ENCODE assay signal across 16 cellular contexts in the genomic region with DNA sequence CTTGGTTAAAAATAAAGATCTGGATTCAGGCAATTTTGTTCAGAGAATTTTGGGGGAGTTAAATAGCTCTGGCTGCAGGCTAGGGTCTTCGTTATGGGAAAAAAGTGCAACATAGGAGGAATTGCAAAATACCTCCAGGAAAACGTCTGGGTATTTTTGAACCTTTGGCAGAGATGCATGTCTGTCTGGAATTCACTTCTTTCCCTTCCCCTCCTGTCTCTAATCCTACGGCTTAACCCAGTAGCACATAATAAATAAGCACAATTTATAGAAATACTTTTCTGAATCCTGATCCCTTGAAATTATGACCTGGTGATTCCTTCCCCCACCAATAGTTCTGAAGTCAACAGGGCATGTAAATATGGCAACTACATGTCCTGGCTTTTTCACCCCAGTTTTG. TPM values are rescaled to one million over a fixed set of nuclear protein-coding genes. Genes with fewer than 3 reads are reported as not detected.
A peak's percentile ranks its signal among the peaks of the same experiment; 100 is the strongest.
DNase-seq lines count a peak whose midpoint lies in the region; ATAC-seq and TF ChIP-seq lines count a peak whose summit lies in the region.
"Had no signal": no experiment of that assay in that cellular context is flagged by ENCODE, and none has a peak within 500 bp of the region (broad histone marks: within the 10 kb centered on the region; RNA-seq: fewer than 3 reads in every experiment).

No MANE protein-coding gene starts in this region.

- H4K20me1 ChIP-seq in BLaER1 treated with 17β-estradiol and CSF1 and Interleukin-3, amounts not matched to agents 10 nM and 100 nM, result no peaks in the 10 kb centered on the region
- H4K20me1 ChIP-seq in neural progenitor cell (ENCODE audit: low read depth), result no peaks in the 10 kb centered on the region
- H4K20me1 ChIP-seq: BLaER1 had no signal

- H3K27me3 Mint-ChIP-seq in neural progenitor cell (ENCODE audit: insufficient read depth, low read depth), result no peaks in the 10 kb centered on the region

- peak overlapping the region; percentile 18 for H2AFZ ChIP-seq in neural progenitor cell (replicated peaks)

- H3K9me3 ChIP-seq in BLaER1 treated with 17β-estradiol and CSF1 and Interleukin-3, amounts not matched to agents 10 nM and 100 nM (replicated peaks in 1 of 11), result peaks cover 0 to 4% (median 0%) of the 10 kb centered on the region in 11 experiments; a peak in 1 of 22 replicates
- H3K9me3 ChIP-seq in SK-N-MC (ENCODE audit: low read depth, low read length), result no peaks in the 10 kb centered on the region
- H3K9me3 ChIP-seq in neural progenitor cell (ENCODE audit: low read depth), result no peaks in the 10 kb centered on the region
- H3K9me3 ChIP-seq: A549, BLaER1, HAP-1 had no signal

- no peak for TF ChIP-seq CTCF in fibroblast of villous mesenchyme (IDR thresholded peaks at IDR 0.05; ENCODE audit: insufficient read depth, low read depth, low read length)
- TF ChIP-seq CTCF in neural progenitor cell (IDR thresholded peaks at IDR 0.05), result no peak
- TF ChIP-seq CTCF in foreskin keratinocyte (conservative IDR thresholded peaks at IDR 0.05), result no peak

- no peaks in the 10 kb centered on the region for H3K36me3 Mint-ChIP-seq in neural progenitor cell

- DNase-seq in SK-N-MC (ENCODE audit: low read depth, low spot score), result no peak
- peak; percentile 35 for DNase-seq in fibroblast of villous mesenchyme (ENCODE audit: low read depth)
- no peak for DNase-seq in neural progenitor cell (ENCODE audit: low spot score)
- DNase-seq in AG08396 (ENCODE audit: low spot score), result no peak
- no peak for DNase-seq in foreskin keratinocyte
- no peak for DNase-seq in NCI-H748 treated with DMSO at 0.1 percent for 48 hours (lab: John Stamatoyannopoulos, UW)
- no peak for DNase-seq in SW480 (ENCODE audit: low spot score)
- DNase-seq: CD4-positive, CD25-positive, alpha-beta regulatory T cell; CD8-positive, alpha-beta memory T cell; COR-L47 had no signal

- H3K9me3 Mint-ChIP-seq in neural progenitor cell, result no peaks in the 10 kb centered on the region
- H3K9me3 Mint-ChIP-seq: CD4-positive, CD25-positive, alpha-beta regulatory T cell; CD8-positive, alpha-beta memory T cell had no signal

- H3K4me3 ChIP-seq in BLaER1 treated with 17β-estradiol and CSF1 and Interleukin-3, amounts not matched to agents 10 nM and 100 nM, result no peak overlapping the region
- H3K4me3 ChIP-seq in SK-N-MC, result no peak overlapping the region
- H3K4me3 ChIP-seq in fibroblast of villous mesenchyme (ENCODE audit: low read depth, low read length), result no peak overlapping the region
- no peak overlapping the region for H3K4me3 ChIP-seq in neural progenitor cell
- H3K4me3 ChIP-seq: A549, BLaER1, HAP-1 had no signal

- no peaks in the 10 kb centered on the region for H3K27me3 ChIP-seq in BLaER1 treated with 17β-estradiol and CSF1 and Interleukin-3, amounts not matched to agents 10 nM and 100 nM
- no peaks in the 10 kb centered on the region for H3K27me3 ChIP-seq in neural progenitor cell
- peaks cover 4% of the 10 kb centered on the region for H3K27me3 ChIP-seq in foreskin keratinocyte
- H3K27me3 ChIP-seq: BLaER1 had no signal

- no peaks in the 10 kb centered on the region for H3K79me2 ChIP-seq in neural progenitor cell (ENCODE audit: low read depth)

- H3F3A ChIP-seq in neural progenitor cell (ENCODE audit: low read depth), result peaks cover 7% of the 10 kb centered on the region

- 0 out of 22 replicates have a peak overlapping the region, but pooled peaks of 1 of the 11 experiments have one; percentile 48 for H3K9ac ChIP-seq in BLaER1 treated with 17β-estradiol and CSF1 and Interleukin-3, amounts not matched to agents 10 nM and 100 nM
- no peak overlapping the region for H3K9ac ChIP-seq in SK-N-MC (ENCODE audit: insufficient read length)
- H3K9ac ChIP-seq in neural progenitor cell, result no peak overlapping the region
- H3K9ac ChIP-seq: BLaER1 had no signal

- no peaks in the 10 kb centered on the region for H3K36me3 ChIP-seq in BLaER1 treated with 17β-estradiol and CSF1 and Interleukin-3, amounts not matched to agents 10 nM and 100 nM
- H3K36me3 ChIP-seq in SK-N-MC (ENCODE audit: insufficient read depth, low read length), result no peaks in the 10 kb centered on the region
- no peaks in the 10 kb centered on the region for H3K36me3 ChIP-seq in neural progenitor cell
- H3K36me3 ChIP-seq: BLaER1, HAP-1 had no signal

- peaks cover 4% of the 10 kb centered on the region for H3K4me1 Mint-ChIP-seq in neural progenitor cell
- H3K4me1 Mint-ChIP-seq: CD4-positive, CD25-positive, alpha-beta regulatory T cell; CD8-positive, alpha-beta memory T cell had no signal

- peaks cover 0 to 14% (median 11%) of the 10 kb centered on the region in 10 experiments; a peak in 14 of 20 replicates for H3K4me1 ChIP-seq in BLaER1 treated with 17β-estradiol and CSF1 and Interleukin-3, amounts not matched to agents 10 nM and 100 nM
- peaks cover 13% of the 10 kb centered on the region for H3K4me1 ChIP-seq in neural progenitor cell
- H3K4me1 ChIP-seq in foreskin keratinocyte, result no peaks in the 10 kb centered on the region
- H3K4me1 ChIP-seq: A549, BLaER1, HAP-1 had no signal

- peak overlapping the region; percentile 61 for H3K27ac Mint-ChIP-seq in neural progenitor cell
- H3K27ac Mint-ChIP-seq: CD4-positive, CD25-positive, alpha-beta regulatory T cell; CD8-positive, alpha-beta memory T cell had no signal

- H3K4me3 Mint-ChIP-seq in neural progenitor cell, result no peak overlapping the region
- H3K4me3 Mint-ChIP-seq: CD4-positive, CD25-positive, alpha-beta regulatory T cell; CD8-positive, alpha-beta memory T cell had no signal

- peak overlapping the region in 5 of 11 experiments; percentile 54 to 69 (median 67); a peak in 6 of 22 replicates for H3K27ac ChIP-seq in BLaER1 treated with 17β-estradiol and CSF1 and Interleukin-3, amounts not matched to agents 10 nM and 100 nM
- 0 out of 2 replicates have a peak overlapping the region, but pooled peaks have one; percentile 36 for H3K27ac ChIP-seq in SK-N-MC
- H3K27ac ChIP-seq in neural progenitor cell, result no peak overlapping the region
- H3K27ac ChIP-seq in foreskin keratinocyte, result no peak overlapping the region
- H3K27ac ChIP-seq: 22Rv1, A549, BLaER1, HL-60 had no signal

- peak overlapping the region in 6 of 11 experiments; percentile 44 to 78 (median 62); a peak in 9 of 22 replicates for H3K4me2 ChIP-seq in BLaER1 treated with 17β-estradiol and CSF1 and Interleukin-3, amounts not matched to agents 10 nM and 100 nM
- H3K4me2 ChIP-seq in neural progenitor cell, result no peak overlapping the region
- H3K4me2 ChIP-seq: A549, BLaER1 had no signal

- ATAC-seq in foreskin keratinocyte, result no peak
- ATAC-seq: A549 had no signal

RNA-seq across cellular contexts. Expression of a gene that starts 19.3 kb away (rescaled TPM):
- total RNA-seq in fibroblast of villous mesenchyme (52.5 and 75.6 TPM in 2 replicates), neural progenitor cell (ENCODE audit: low replicate concordance) (158 and 183 TPM in 2 replicates), foreskin keratinocyte (99.3 and 104 TPM in 2 replicates)
- 55.6 and 63.5 TPM in 2 replicates for polyA plus RNA-seq in foreskin keratinocyte

RNA-seq across cellular contexts. Expression of a gene that starts 28.5 kb away (rescaled TPM):
- total RNA-seq in fibroblast of villous mesenchyme (10.3 and 16.4 TPM in 2 replicates), neural progenitor cell (ENCODE audit: low replicate concordance) (19.1 and 21.4 TPM in 2 replicates), foreskin keratinocyte (13.3 and 14.7 TPM in 2 replicates)
- 5.6 and 6.5 TPM in 2 replicates for polyA plus RNA-seq in foreskin keratinocyte
